Comparison of ENCODE assay signal across 19 cellular contexts in the genomic region with DNA sequence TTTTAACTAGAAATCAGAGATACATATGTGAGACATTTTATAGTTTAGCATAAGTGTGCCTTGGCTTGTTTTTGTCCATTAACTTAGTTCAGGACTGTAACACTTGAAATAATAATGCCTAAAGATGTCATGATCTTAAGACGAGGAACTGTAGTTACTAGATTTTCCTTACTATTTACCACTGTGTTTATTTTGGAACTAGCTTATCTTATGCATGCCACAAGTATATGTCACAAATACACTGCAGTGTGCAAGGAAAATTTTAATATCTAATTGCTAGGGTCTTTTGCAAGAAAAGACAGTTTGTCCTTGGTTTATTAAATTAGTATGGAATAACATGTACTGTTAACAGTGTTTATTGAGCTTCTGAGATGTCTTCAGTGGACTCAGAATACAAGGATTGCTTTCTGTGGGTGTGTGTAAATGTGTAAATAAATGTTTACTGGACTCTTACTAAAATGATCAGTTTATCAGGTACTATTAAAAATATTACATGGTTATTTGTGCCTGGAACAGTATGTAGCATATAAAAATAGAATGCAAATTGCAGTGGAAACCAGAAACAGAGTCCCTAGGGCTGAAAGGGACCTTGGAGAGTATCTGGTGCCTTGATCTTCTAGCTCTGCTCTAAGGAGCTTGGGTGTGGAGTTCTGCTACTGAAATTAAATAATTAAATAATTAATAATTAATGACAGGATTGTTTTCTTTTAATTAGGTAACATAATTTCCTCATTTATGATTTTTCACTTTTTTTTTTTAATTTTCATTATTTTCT. TPM values are rescaled to one million over a fixed set of nuclear protein-coding genes. Genes with fewer than 3 reads are reported as not detected.
A peak's percentile ranks its signal among the peaks of the same experiment; 100 is the strongest.
DNase-seq lines count a peak whose midpoint lies in the region; ATAC-seq, FAIRE-seq and TF ChIP-seq lines count a peak whose summit lies in the region.
"Had no signal": no experiment of that assay in that cellular context is flagged by ENCODE, and none has a peak within 500 bp of the region (broad histone marks: within the 10 kb centered on the region; RNA-seq: fewer than 3 reads in every experiment).

No MANE protein-coding gene starts in this region.

- no peak overlapping the region for H3K27ac ChIP-seq in astrocyte (ENCODE audit: low read depth, low read length)
- H3K27ac ChIP-seq in subcutaneous abdominal adipose tissue (ENCODE audit: low read depth, low read length), result peak overlapping the region; percentile 88
- H3K27ac ChIP-seq: foreskin keratinocyte, Peyer's patch had no signal

- no peaks in the 10 kb centered on the region for H4K20me1 ChIP-seq in astrocyte (ENCODE audit: insufficient read depth, low read length)

- no peak for TF ChIP-seq POLR2A in lower leg skin (IDR thresholded peaks at IDR 0.05)

- no peak overlapping the region for H2AFZ ChIP-seq in astrocyte (ENCODE audit: low read depth, low read length)

- peaks cover 33% of the 10 kb centered on the region for H3K4me1 Mint-ChIP-seq in astrocyte (ENCODE audit: low read depth, unreplicated experiment)
- peaks cover 0 to 8% of the 10 kb centered on the region in 2 donors for H3K4me1 Mint-ChIP-seq in natural killer cell treated with Interleukin-12 subunit alpha and Interleukin-12 subunit beta and Interleukin-15 and Interleukin-18, amount 100 ng/mL, for 72 hours (ENCODE audit: low read depth in 2 of 2)
- H3K4me1 Mint-ChIP-seq: activated T-helper 17 cell treated with anti-CD3 and anti-CD28 coated beads, Interleukin-2, amount 50 U/mL, for 72 hours had no signal

- H3K4me1 ChIP-seq in astrocyte (ENCODE audit: insufficient read depth, low read length), result peaks cover 23% of the 10 kb centered on the region
- H3K4me1 ChIP-seq in subcutaneous abdominal adipose tissue (ENCODE audit: control insufficient read depth in 5 of 5, insufficient read depth in 5 of 5, low read length in 5 of 5), result peaks cover 4 to 42% (median 36%) of the 10 kb centered on the region in 5 donors

- TF ChIP-seq CTCF in astrocyte (IDR thresholded peaks at IDR 0.05; ENCODE audit: insufficient read depth, low read depth, low read length) (no peak), lower leg skin (IDR thresholded peaks at IDR 0.05) (no peak)

- no peak overlapping the region for H3K4me3 ChIP-seq in astrocyte (ENCODE audit: insufficient read depth, low read depth, low read length)
- H3K4me3 ChIP-seq in subcutaneous abdominal adipose tissue (ENCODE audit: low read depth in 1 of 5, low read length in 5 of 5), result no peak overlapping the region
- no peak overlapping the region for H3K4me3 ChIP-seq in lower leg skin (ENCODE audit: low read depth, poor library complexity, severe bottlenecking)
- H3K4me3 ChIP-seq: Peyer's patch had no signal

- 31 to 41% methylated on average over 1 of the region's 1 CpG for WGBS in lower leg skin, 2 donors

- no peaks in the 10 kb centered on the region for H3K36me3 Mint-ChIP-seq in astrocyte (ENCODE audit: low read depth, unreplicated experiment)
- no peaks in the 10 kb centered on the region for H3K36me3 Mint-ChIP-seq in natural killer cell treated with Interleukin-12 subunit alpha and Interleukin-12 subunit beta and Interleukin-15 and Interleukin-18, amount 100 ng/mL, for 72 hours
- H3K36me3 Mint-ChIP-seq: T-cell had no signal

- no peak for DNase-seq in Right ventricle myocardium superior
- no peak for DNase-seq in Right ventricle myocardium inferior (ENCODE audit: missing footprints)
- peak; percentile 66 for DNase-seq in astrocyte (ENCODE audit: low read depth)
- peak; percentile 74 for DNase-seq in iris pigment epithelial cell (ENCODE audit: low read depth)
- DNase-seq in lower leg skin (ENCODE audit: low spot score in 2 of 2), result no peak
- no peak for DNase-seq in natural killer cell treated with Interleukin-12 subunit alpha and Interleukin-12 subunit beta and Interleukin-15 and Interleukin-18, amount 100 ng/mL, for 72 hours (ENCODE audit: low spot score)
- DNase-seq: activated CD8-positive, alpha-beta memory T cell treated with anti-CD3 and anti-CD28 coated beads for 24 hours; foreskin keratinocyte; GDM1; immature natural killer cell; NCI-H2029; NCI-H524 treated with DMSO at 0.1 percent for 48 hours; Peyer's patch; posterior cingulate gyrus; stimulated activated CD4-positive, alpha-beta T cell treated with anti-CD3 and anti-CD28 coated beads, Interleukin-15, amount 100 ng/mL, for 24 hours; T-cell had no signal

- no peaks in the 10 kb centered on the region for H3K27me3 ChIP-seq in astrocyte (ENCODE audit: insufficient read depth, low read length)
- no peaks in the 10 kb centered on the region for H3K27me3 ChIP-seq in subcutaneous abdominal adipose tissue (ENCODE audit: control insufficient read depth in 5 of 5, insufficient read depth in 4 of 5, low read length in 5 of 5)
- H3K27me3 ChIP-seq: foreskin keratinocyte, Peyer's patch had no signal

- ATAC-seq in Right ventricle myocardium superior (ENCODE audit: poor library complexity) (peak; percentile 42), Right ventricle myocardium inferior (no peak), GM18511 (IDR thresholded peaks at IDR 0.05; ENCODE audit: unreplicated experiment) (no peak)
- no peak for ATAC-seq in natural killer cell treated with Interleukin-12 subunit alpha and Interleukin-12 subunit beta and Interleukin-15 and Interleukin-18, amount 100 ng/mL, for 72 hours
- ATAC-seq: activated T-helper 17 cell treated with anti-CD3 and anti-CD28 coated beads, Interleukin-2, amount 50 U/mL, for 72 hours; foreskin keratinocyte; T-cell had no signal

- no peaks in the 10 kb centered on the region for H3K79me2 ChIP-seq in astrocyte (ENCODE audit: insufficient read depth, low read length)

- H3K36me3 ChIP-seq in astrocyte (ENCODE audit: insufficient read depth, low read length), result no peaks in the 10 kb centered on the region
- no peaks in the 10 kb centered on the region for H3K36me3 ChIP-seq in subcutaneous abdominal adipose tissue (ENCODE audit: control insufficient read depth in 5 of 5, insufficient read depth in 5 of 5, low read length in 5 of 5)
- H3K36me3 ChIP-seq: Peyer's patch had no signal

- no peaks in the 10 kb centered on the region for H3K9me3 Mint-ChIP-seq in astrocyte (ENCODE audit: unreplicated experiment)
- H3K9me3 Mint-ChIP-seq in natural killer cell treated with Interleukin-12 subunit alpha and Interleukin-12 subunit beta and Interleukin-15 and Interleukin-18, amount 100 ng/mL, for 72 hours, result no peaks in the 10 kb centered on the region
- H3K9me3 Mint-ChIP-seq: activated T-helper 17 cell treated with anti-CD3 and anti-CD28 coated beads, Interleukin-2, amount 50 U/mL, for 72 hours; immature natural killer cell; T-cell had no signal

- no peaks in the 10 kb centered on the region for H3K27me3 Mint-ChIP-seq in astrocyte (ENCODE audit: low read depth, unreplicated experiment)
- H3K27me3 Mint-ChIP-seq in natural killer cell treated with Interleukin-12 subunit alpha and Interleukin-12 subunit beta and Interleukin-15 and Interleukin-18, amount 100 ng/mL, for 72 hours, result peaks cover 0 to 2% of the 10 kb centered on the region in 2 donors

- intact Hi-C loops in Right ventricle myocardium superior (cut with DNase I) (no loop called here), Right ventricle myocardium inferior (cut with DNase I) (loop anchor here (2.0 to 5.0 kb wide), 2 partner anchors 77 to 215 kb away; no protein-coding TSS in a partner anchor), lower leg skin (cut with DNase I; ENCODE audit: low total_unique reads) (no loop called here)

- no peaks in the 10 kb centered on the region for H3K9me3 ChIP-seq in astrocyte (ENCODE audit: insufficient read depth, low read depth, low read length)
- no peaks in the 10 kb centered on the region for H3K9me3 ChIP-seq in subcutaneous abdominal adipose tissue (ENCODE audit: control insufficient read depth in 5 of 5, low read length in 5 of 5)
- H3K9me3 ChIP-seq: Peyer's patch had no signal

- no peak overlapping the region for H3K27ac Mint-ChIP-seq in astrocyte (ENCODE audit: unreplicated experiment)
- H3K27ac Mint-ChIP-seq in natural killer cell treated with Interleukin-12 subunit alpha and Interleukin-12 subunit beta and Interleukin-15 and Interleukin-18, amount 100 ng/mL, for 72 hours, result no peak overlapping the region
- H3K27ac Mint-ChIP-seq: activated T-helper 17 cell treated with anti-CD3 and anti-CD28 coated beads, Interleukin-2, amount 50 U/mL, for 72 hours; immature natural killer cell; T-cell had no signal

- peak overlapping the region; percentile 37 for H3K4me2 ChIP-seq in astrocyte (ENCODE audit: low read length)

- H3K9ac ChIP-seq in astrocyte (ENCODE audit: low read length) (no peak overlapping the region), subcutaneous abdominal adipose tissue (ENCODE audit: low read length in 5 of 5) (peak overlapping the region in 1 of 5 donors; percentile 16)

- H3K4me3 Mint-ChIP-seq in astrocyte (ENCODE audit: unreplicated experiment), result no peak overlapping the region
- H3K4me3 Mint-ChIP-seq in natural killer cell treated with Interleukin-12 subunit alpha and Interleukin-12 subunit beta and Interleukin-15 and Interleukin-18, amount 100 ng/mL, for 72 hours, result no peak overlapping the region
- H3K4me3 Mint-ChIP-seq: activated T-helper 17 cell treated with anti-CD3 and anti-CD28 coated beads, Interleukin-2, amount 50 U/mL, for 72 hours; immature natural killer cell; T-cell had no signal

- no peak for FAIRE-seq in astrocyte (lab: Jason Lieb, UNC)

RNA-seq across cellular contexts. Expression of a gene that starts 58.1 kb away (rescaled TPM):
- total RNA-seq in Right ventricle myocardium superior, result 17.3 TPM
- total RNA-seq in Right ventricle myocardium inferior, result 17.4 TPM
- 16.2 and 18.7 TPM in 2 replicates for total RNA-seq in astrocyte
- 10 to 100 TPM; 40.0 to 62.8 (median 52.0) TPM for total RNA-seq in lower leg skin
- total RNA-seq in natural killer cell treated with Interleukin-12 subunit alpha and Interleukin-12 subunit beta and Interleukin-15 and Interleukin-18, amount 100 ng/mL, for 72 hours, result under 1 TPM; 0.22 to 0.31 TPM

Comparison
In these comparisons a context has a peak if more than half of its experiments do, and no peak if none do; other contexts are left out.
1. DNase-seq: peak in astrocyte (single experiment) and iris pigment epithelial cell (single experiment); none in Right ventricle myocardium superior (single experiment), Right ventricle myocardium inferior (single experiment), lower leg skin (0 of 2) and natural killer cell treated with Interleukin-12 subunit alpha and Interleukin-12 subunit beta and Interleukin-15 and Interleukin-18, amount 100 ng/mL, for 72 hours (single experiment).
2. RNA of a gene that starts 58.1 kb away (total RNA-seq): 40.0 to 62.8 TPM in lower leg skin, 16.2 to 18.7 TPM in astrocyte, 17.4 TPM in Right ventricle myocardium inferior (single experiment) and 17.3 TPM in Right ventricle myocardium superior (single experiment); 0.22 to 0.31 TPM in natural killer cell treated with Interleukin-12 subunit alpha and Interleukin-12 subunit beta and Interleukin-15 and Interleukin-18, amount 100 ng/mL, for 72 hours; every median in the first group is over 10 times any median in the second.